ENCODE assay signal across 1 cellular context in genomic region chr12:76037130-76038105, GRCh38.
A peak's percentile ranks its signal among the peaks of the same experiment; 100 is the strongest.
TF ChIP-seq lines count a peak whose summit lies in the region.

No MANE protein-coding gene starts in this region.

TF ChIP-seq in HepG2, 621 proteins besides CTCF, POLR2A, EP300 and RAD21 (continued from another document and continues in another):
- TF ChIP-seq E2F1 (CRISPR knock-in tag; IDR thresholded peaks at IDR 0.05) (no peak), GATAD2A (CRISPR knock-in tag; IDR thresholded peaks at IDR 0.05) (peak; percentile 48; the same call in 1 of the 2 replicates), AKAP8 (CRISPR knock-in tag; IDR thresholded peaks at IDR 0.05) (no peak), CBX1 (IDR thresholded peaks at IDR 0.05; ENCODE audit: low read depth) (no peak), ZNF446 (CRISPR knock-in tag; IDR thresholded peaks at IDR 0.05) (no peak), ISL2 (CRISPR knock-in tag; IDR thresholded peaks at IDR 0.05) (0 out of 2 replicates have a peak, but pooled peaks have one; percentile 13), ZMYM4 (CRISPR knock-in tag; IDR thresholded peaks at IDR 0.05) (peak; percentile 29; the same call in 1 of the 2 replicates), ZBTB42 (CRISPR knock-in tag; IDR thresholded peaks at IDR 0.05) (no peak), MYNN (CRISPR knock-in tag; IDR thresholded peaks at IDR 0.05; ENCODE audit: low read depth) (no peak), ZFYVE20 (CRISPR knock-in tag; IDR thresholded peaks at IDR 0.05; ENCODE audit: borderline replicate concordance, low read depth) (no peak), ZBTB43 (CRISPR knock-in tag; conservative IDR thresholded peaks at IDR 0.05) (no peak), MIER2 (CRISPR knock-in tag; IDR thresholded peaks at IDR 0.05) (no peak), ZNF772 (CRISPR knock-in tag; IDR thresholded peaks at IDR 0.05) (no peak), ZFP82 (CRISPR knock-in tag; IDR thresholded peaks at IDR 0.05; ENCODE audit: borderline replicate concordance) (no peak), MIER3 (CRISPR knock-in tag; IDR thresholded peaks at IDR 0.05; ENCODE audit: borderline replicate concordance) (no peak), SNAPC5 (CRISPR knock-in tag; IDR thresholded peaks at IDR 0.05; ENCODE audit: borderline replicate concordance) (no peak), TCF12 (IDR thresholded peaks at IDR 0.05) (no peak), TCF12 (CRISPR knock-in tag; IDR thresholded peaks at IDR 0.05) (no peak), ZZZ3 (CRISPR knock-in tag; IDR thresholded peaks at IDR 0.05; ENCODE audit: borderline replicate concordance) (no peak), ZNF432 (CRISPR knock-in tag; IDR thresholded peaks at IDR 0.05; ENCODE audit: borderline replicate concordance) (no peak), E2F5 (CRISPR knock-in tag; conservative IDR thresholded peaks at IDR 0.05) (no peak), ZNF430 (CRISPR knock-in tag; IDR thresholded peaks at IDR 0.05) (no peak), CEBPB (IDR thresholded peaks at IDR 0.05; ENCODE audit: borderline replicate concordance, low read depth, low read length) (no peak), POGK (CRISPR knock-in tag; conservative IDR thresholded peaks at IDR 0.05) (no peak), FOXA1 (IDR thresholded peaks at IDR 0.05) (no peak), FOXA1 (CRISPR knock-in tag; IDR thresholded peaks at IDR 0.05) (0 out of 2 replicates have a peak, but pooled peaks have one; percentile 21), SKI (IDR thresholded peaks at IDR 0.05; ENCODE audit: partially characterized antibody) (no peak), ZNF407 (CRISPR knock-in tag; IDR thresholded peaks at IDR 0.05; ENCODE audit: not compliant biosample characterization) (no peak), ZNF414 (CRISPR knock-in tag; IDR thresholded peaks at IDR 0.05) (no peak), ZBTB3 (CRISPR knock-in tag; IDR thresholded peaks at IDR 0.05; ENCODE audit: borderline replicate concordance, low read depth) (no peak), ZNF713 (CRISPR knock-in tag; IDR thresholded peaks at IDR 0.05) (no peak), ERF (CRISPR knock-in tag; IDR thresholded peaks at IDR 0.05) (no peak), STAT6 (CRISPR knock-in tag; IDR thresholded peaks at IDR 0.05; ENCODE audit: borderline replicate concordance) (no peak), ZNF550 (CRISPR knock-in tag; IDR thresholded peaks at IDR 0.05; ENCODE audit: borderline replicate concordance) (no peak), SNAPC4 (CRISPR knock-in tag; IDR thresholded peaks at IDR 0.05) (no peak), ETV6 (CRISPR knock-in tag; conservative IDR thresholded peaks at IDR 0.05) (no peak), NFE2 (CRISPR knock-in tag; IDR thresholded peaks at IDR 0.05) (no peak), ZFP36 (IDR thresholded peaks at IDR 0.05; ENCODE audit: borderline replicate concordance, low read depth, low read length, partially characterized antibody) (no peak), MZF1 (CRISPR knock-in tag; IDR thresholded peaks at IDR 0.05; ENCODE audit: borderline replicate concordance) (no peak), ZNF326 (CRISPR knock-in tag; IDR thresholded peaks at IDR 0.05; ENCODE audit: borderline replicate concordance) (no peak), NCOA5 (CRISPR knock-in tag; IDR thresholded peaks at IDR 0.05) (no peak), ZNF543 (CRISPR knock-in tag; IDR thresholded peaks at IDR 0.05) (no peak), ZNF138 (CRISPR knock-in tag; IDR thresholded peaks at IDR 0.05; ENCODE audit: low read depth) (no peak)
